Comparison of ENCODE assay signal across 8 cellular contexts in the genomic region with DNA sequence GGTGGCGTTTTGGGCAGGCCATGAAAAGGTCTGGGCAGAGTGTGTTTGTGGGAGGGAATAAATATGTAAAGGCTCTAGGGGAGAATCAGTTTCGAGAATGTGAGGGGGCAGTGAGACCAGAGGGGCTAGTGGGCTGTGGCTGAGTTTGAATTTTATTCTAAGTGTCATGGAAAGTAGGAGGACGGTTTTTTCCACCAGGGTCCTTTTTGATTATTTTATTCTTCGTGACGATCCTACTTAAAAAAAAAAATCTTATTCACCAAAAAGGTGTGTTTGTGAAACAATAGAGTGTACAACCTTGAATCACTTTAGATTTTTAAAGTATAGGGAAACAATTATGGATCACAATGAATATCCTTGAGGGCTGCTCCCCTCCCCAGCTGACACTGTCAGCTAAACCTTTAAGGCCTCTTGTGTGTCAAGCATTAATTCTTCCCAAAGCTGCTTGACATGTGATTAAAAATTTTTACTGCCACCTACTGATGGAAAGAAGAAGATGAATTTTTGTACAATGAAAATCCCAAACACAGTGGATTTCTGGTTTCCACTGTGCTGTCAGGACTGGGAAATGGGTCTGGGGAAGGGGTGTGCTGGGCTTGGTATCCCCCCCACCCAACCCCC.
A peak's percentile ranks its signal among the peaks of the same experiment; 100 is the strongest.
DNase-seq lines count a peak whose midpoint lies in the region; ATAC-seq and TF ChIP-seq lines count a peak whose summit lies in the region.

No MANE protein-coding gene starts in this region.

- intact Hi-C loops in left ventricle myocardium inferior (cut with micrococcal nuclease), result loop anchor here (5.0 kb wide), 1 partner anchor 172 kb away; no protein-coding TSS in a partner anchor

- H3K4me3 Mint-ChIP-seq in activated naive CD8-positive, alpha-beta T cell treated with anti-CD3 and anti-CD28 coated beads, Interleukin-2, amount 10 ng/mL, durations not matched to agents 7 days and 5 days, result peak overlapping the region; percentile 72

- no peaks in the 10 kb centered on the region for H3K27me3 Mint-ChIP-seq in activated naive CD8-positive, alpha-beta T cell treated with anti-CD3 and anti-CD28 coated beads, Interleukin-2, amount 10 ng/mL, durations not matched to agents 7 days and 5 days

- H3K4me1 Mint-ChIP-seq in activated naive CD8-positive, alpha-beta T cell treated with anti-CD3 and anti-CD28 coated beads, Interleukin-2, amount 10 ng/mL, durations not matched to agents 7 days and 5 days, result peaks cover 44% of the 10 kb centered on the region

- H4K20me1 ChIP-seq in BLaER1 treated with 17β-estradiol and CSF1 and Interleukin-3, amounts not matched to agents 10 nM and 100 nM, result peaks cover 0 to 95% (median 25%) of the 10 kb centered on the region in 11 experiments; a peak in 16 of 22 replicates

- H3K36me3 ChIP-seq in BLaER1 treated with 17β-estradiol and CSF1 and Interleukin-3, amounts not matched to agents 10 nM and 100 nM, result peaks cover 11 to 30% (median 19%) of the 10 kb centered on the region in 11 experiments; a peak in 21 of 22 replicates
- H3K36me3 ChIP-seq in left ventricle myocardium inferior, result no peaks in the 10 kb centered on the region
- H3K36me3 ChIP-seq in skeletal muscle satellite cell (ENCODE audit: insufficient read depth, low read length), result no peaks in the 10 kb centered on the region

- H3K9me3 Mint-ChIP-seq in activated naive CD8-positive, alpha-beta T cell treated with anti-CD3 and anti-CD28 coated beads, Interleukin-2, amount 10 ng/mL, durations not matched to agents 7 days and 5 days, result no peaks in the 10 kb centered on the region

- DNase-seq in NCI-H345 treated with DMSO at 0.1 percent for 48 hours (lab: John Stamatoyannopoulos, UW; ENCODE audit: unreplicated experiment), result peak; percentile 30
- DNase-seq in activated naive CD8-positive, alpha-beta T cell treated with anti-CD3 and anti-CD28 coated beads, Interleukin-2, amount 10 ng/mL, durations not matched to agents 7 days and 5 days, result no peak
- no peak for DNase-seq in left ventricle myocardium inferior
- no peak for DNase-seq in glomerular visceral epithelial cell (ENCODE audit: extremely low spot score)
- no peak for DNase-seq in NCI-H1048 (lab: John Stamatoyannopoulos, UW)

- peak overlapping the region; percentile 94 for H3K27ac Mint-ChIP-seq in activated naive CD8-positive, alpha-beta T cell treated with anti-CD3 and anti-CD28 coated beads, Interleukin-2, amount 10 ng/mL, durations not matched to agents 7 days and 5 days

- H3K9me3 ChIP-seq in BLaER1 treated with 17β-estradiol and CSF1 and Interleukin-3, amounts not matched to agents 10 nM and 100 nM (replicated peaks in 1 of 11), result peaks cover 5 to 22% (median 21%) of the 10 kb centered on the region in 11 experiments
- H3K9me3 ChIP-seq in left ventricle myocardium inferior (replicated peaks) (peaks cover 3% of the 10 kb centered on the region), skeletal muscle satellite cell (replicated peaks; ENCODE audit: low read length) (no peaks in the 10 kb centered on the region)

- H3K4me3 ChIP-seq in BLaER1 treated with 17β-estradiol and CSF1 and Interleukin-3, amounts not matched to agents 10 nM and 100 nM, result peak overlapping the region in 8 of 10 experiments; percentile 17 to 65 (median 51); a peak in 13 of 20 replicates
- H3K4me3 ChIP-seq in left ventricle myocardium inferior (peak overlapping the region; percentile 48), skeletal muscle satellite cell (ENCODE audit: low read length) (peak overlapping the region; percentile 68)

- peak overlapping the region; percentile 71 to 92 (median 90) for H3K4me2 ChIP-seq in BLaER1 treated with 17β-estradiol and CSF1 and Interleukin-3, amounts not matched to agents 10 nM and 100 nM
- peak overlapping the region; percentile 85 for H3K4me2 ChIP-seq in skeletal muscle satellite cell (ENCODE audit: low read length)

- H3K27ac ChIP-seq in BLaER1 treated with 17β-estradiol and CSF1 and Interleukin-3, amounts not matched to agents 10 nM and 100 nM, result peak overlapping the region; percentile 72 to 95 (median 91)
- H3K27ac ChIP-seq in left ventricle myocardium inferior (replicated peaks), result peak overlapping the region; percentile 7

- H3K27me3 ChIP-seq in BLaER1 treated with 17β-estradiol and CSF1 and Interleukin-3, amounts not matched to agents 10 nM and 100 nM, result no peaks in the 10 kb centered on the region
- no peaks in the 10 kb centered on the region for H3K27me3 ChIP-seq in left ventricle myocardium inferior (ENCODE audit: low read depth)
- H3K27me3 ChIP-seq in skeletal muscle satellite cell (ENCODE audit: control insufficient read depth, insufficient read depth, low read length), result no peaks in the 10 kb centered on the region

- ATAC-seq in GM21723 (IDR thresholded peaks at IDR 0.05; ENCODE audit: unreplicated experiment), result peak; percentile 15
- peak; percentile 43 for ATAC-seq in activated naive CD8-positive, alpha-beta T cell treated with anti-CD3 and anti-CD28 coated beads, Interleukin-2, amount 10 ng/mL, durations not matched to agents 7 days and 5 days (ENCODE audit: low read depth)

- H3K4me1 ChIP-seq in BLaER1 treated with 17β-estradiol and CSF1 and Interleukin-3, amounts not matched to agents 10 nM and 100 nM, result peaks cover 74 to 86% (median 76%) of the 10 kb centered on the region in 10 experiments
- H3K4me1 ChIP-seq in left ventricle myocardium inferior (peaks cover 24% of the 10 kb centered on the region), skeletal muscle satellite cell (ENCODE audit: control insufficient read depth, insufficient read depth, low read length) (peaks cover 19% of the 10 kb centered on the region)

- peak overlapping the region; percentile 70 to 86 (median 81) for H3K9ac ChIP-seq in BLaER1 treated with 17β-estradiol and CSF1 and Interleukin-3, amounts not matched to agents 10 nM and 100 nM
- peak overlapping the region; percentile 52 for H3K9ac ChIP-seq in skeletal muscle satellite cell (ENCODE audit: low read depth, low read length)

- H3K36me3 Mint-ChIP-seq in activated naive CD8-positive, alpha-beta T cell treated with anti-CD3 and anti-CD28 coated beads, Interleukin-2, amount 10 ng/mL, durations not matched to agents 7 days and 5 days, result peaks cover 21% of the 10 kb centered on the region

- peak; percentile 41 for TF ChIP-seq CTCF in left ventricle myocardium inferior (IDR thresholded peaks at IDR 0.05; ENCODE audit: borderline replicate concordance)

- POLR2A ChIA-PET in activated naive CD8-positive, alpha-beta T cell treated with anti-CD3 and anti-CD28 coated beads, Interleukin-2, amount 10 ng/mL, durations not matched to agents 7 days and 5 days (lab: Charles Lee), result interaction anchor here (0.6 to 1.9 kb wide), 8 partner anchors 33 to 341 kb away, joined by 3 to 6 read pairs (median 4); partner anchors contain the start of gene NUP160
